Comparison of ENCODE assay signal across 13 cellular contexts in genomic region chr2:45918816-45919655, GRCh38.
DNase-seq lines count a peak whose midpoint lies in the region; ATAC-seq, FAIRE-seq and TF ChIP-seq lines count a peak whose summit lies in the region.
"Had no signal": no experiment of that assay in that cellular context is flagged by ENCODE, and none has a peak within 500 bp of the region (broad histone marks: within the 10 kb centered on the region; RNA-seq: fewer than 3 reads in every experiment).

No MANE protein-coding gene starts in this region.

- ATAC-seq in GM18517 (IDR thresholded peaks at IDR 0.05; ENCODE audit: unreplicated experiment) (peak; percentile 19), pancreas (peak; percentile 86 to 94 (median 92)), GM21447 (IDR thresholded peaks at IDR 0.05; ENCODE audit: unreplicated experiment) (no peak), T-helper 17 cell (no peak)
- ATAC-seq: activated CD8-positive, alpha-beta T cell treated with anti-CD3 and anti-CD28 coated beads, Interleukin-2, amount 10 ng/mL, durations not matched to agents 7 days and 5 days had no signal

- intact Hi-C loops in pancreas (cut with DNase I) = no loop called here

- H3K27ac ChIP-seq in HL-60 (replicated peaks) (peak overlapping the region; percentile 28; the same call in 1 of the 2 replicates), pancreas (peak overlapping the region; percentile 33 to 62 (median 46))
- H3K27ac ChIP-seq: brain microvascular endothelial cell, Peyer's patch, thoracic aorta had no signal

- no peaks in the 10 kb centered on the region for H3K27me3 Mint-ChIP-seq in T-helper 17 cell

- no peaks in the 10 kb centered on the region for H3K9me3 ChIP-seq in pancreas
- no peaks in the 10 kb centered on the region for H3K9me3 ChIP-seq in T-helper 17 cell (ENCODE audit: control insufficient read depth, low read length, poor library complexity, severe bottlenecking)
- H3K9me3 ChIP-seq: Peyer's patch, thoracic aorta had no signal

- WGBS in pancreas, 2 donors = 32 to 38% methylated on average over 8 to 9 of the region's 9 CpGs

- peaks cover 6% of the 10 kb centered on the region for H3K4me1 Mint-ChIP-seq in T-helper 17 cell

- FAIRE-seq in pancreas (lab: Jason Lieb, UNC) = no peak

- no peaks in the 10 kb centered on the region for H3K27me3 ChIP-seq in HL-60 (ENCODE audit: insufficient read depth, poor library complexity, severe bottlenecking)
- H3K27me3 ChIP-seq in pancreas = no peaks in the 10 kb centered on the region
- H3K27me3 ChIP-seq: brain microvascular endothelial cell, Peyer's patch had no signal

- H3K36me3 ChIP-seq in pancreas = no peaks in the 10 kb centered on the region
- H3K36me3 ChIP-seq: brain microvascular endothelial cell, Peyer's patch, thoracic aorta had no signal

- TF ChIP-seq CTCF in HL-60 (IDR thresholded peaks at IDR 0.05; ENCODE audit: insufficient read depth, low read length) = no peak
- TF ChIP-seq CTCF in pancreas (IDR thresholded peaks at IDR 0.05) = no peak

- no peak overlapping the region for H3K4me3 ChIP-seq in HL-60 (replicated peaks; ENCODE audit: insufficient read depth, low read length)
- no peak overlapping the region for H3K4me3 ChIP-seq in pancreas
- H3K4me3 ChIP-seq: Peyer's patch, thoracic aorta had no signal

- H3K36me3 Mint-ChIP-seq in T-helper 17 cell (ENCODE audit: low read depth) = no peaks in the 10 kb centered on the region

- H3K4me3 Mint-ChIP-seq in T-helper 17 cell = no peak overlapping the region
- H3K4me3 Mint-ChIP-seq: activated CD8-positive, alpha-beta T cell treated with anti-CD3 and anti-CD28 coated beads, Interleukin-2, amount 10 ng/mL, durations not matched to agents 7 days and 5 days had no signal

- DNase-seq in HL-60 (ENCODE audit: low read depth in 1 of 2, low spot score in 1 of 2) (peak in 1 of 2 experiments; percentile 30), UCSD-AML1 (lab: John Stamatoyannopoulos, UW; ENCODE audit: unreplicated experiment) (peak; percentile 62), pancreas (peak in 5 of 6 donors; percentile 65 to 80 (median 71)), GOT3 (lab: John Stamatoyannopoulos, UW) (no peak), T-helper 17 cell (no peak)
- DNase-seq: activated CD8-positive, alpha-beta T cell treated with anti-CD3 and anti-CD28 coated beads, Interleukin-2, amount 10 ng/mL, durations not matched to agents 7 days and 5 days; brain microvascular endothelial cell; foreskin melanocyte; Peyer's patch; stimulated activated CD4-positive, alpha-beta T cell treated with anti-CD3 and anti-CD28 coated beads, Interleukin-15, amount 100 ng/mL, for 24 hours had no signal

- peaks cover 11 to 16% (median 12%) of the 10 kb centered on the region in 3 donors for H3K4me1 ChIP-seq in pancreas

- no peak overlapping the region for H3K27ac Mint-ChIP-seq in T-helper 17 cell
- H3K27ac Mint-ChIP-seq: activated CD8-positive, alpha-beta T cell treated with anti-CD3 and anti-CD28 coated beads, Interleukin-2, amount 10 ng/mL, durations not matched to agents 7 days and 5 days had no signal

Comparison
In these comparisons a context has a peak if more than half of its experiments do, and no peak if none do; other contexts are left out.
1. ATAC-seq: peak in GM18517 (single experiment) and pancreas (4 of 4); none in GM21447 (single experiment) and T-helper 17 cell (single experiment).
2. DNase-seq: peak in UCSD-AML1 (single experiment) and pancreas (5 of 6); none in GOT3 (single experiment) and T-helper 17 cell (0 of 3).